Comparison of ENCODE assay signal across 22 cellular contexts in genomic region chr15:66515901-66516322, GRCh38. TPM values are rescaled to one million over a fixed set of nuclear protein-coding genes. Genes with fewer than 3 reads are reported as not detected.
DNase-seq lines count a peak whose midpoint lies in the region; ATAC-seq, FAIRE-seq and TF ChIP-seq lines count a peak whose summit lies in the region.
"Had no signal": no experiment of that assay in that cellular context is flagged by ENCODE, and none has a peak within 500 bp of the region (broad histone marks: within the 10 kb centered on the region; RNA-seq: fewer than 3 reads in every experiment).

No MANE protein-coding gene starts in this region.

- FAIRE-seq in HTR-8/SVneo (lab: Jason Lieb, UNC): no peak
- FAIRE-seq: HepG2 had no signal

- DNase-seq in EL (peak; percentile 66), HT1080 (ENCODE audit: low read depth) (peak; percentile 84), SW480 (ENCODE audit: low spot score) (peak; percentile 8), iPS-NIHi11 (ENCODE audit: low spot score) (peak; percentile 60), SIG-M5 (lab: John Stamatoyannopoulos, UW) (no peak), omental fat pad (ENCODE audit: low spot score) (no peak), HTR-8/SVneo (ENCODE audit: insufficient read length, low spot score) (no peak)
- no peak for DNase-seq in activated CD4-positive, alpha-beta T cell treated with anti-CD3 and anti-CD28 coated beads for 48 hours
- DNase-seq: activated CD4-positive, alpha-beta T cell treated with anti-CD3 and anti-CD28 coated beads, Interleukin-2, amount 10 ng/mL, durations not matched to agents 7 days and 5 days; CD4-positive, CD25-positive, alpha-beta regulatory T cell; heart right ventricle; NCI-H2081 treated with DMSO at 0.1 percent for 48 hours; NCI-H524 treated with DMSO at 0.1 percent for 48 hours; nephron progenitor cell; OCI-M1; stimulated activated naive CD8-positive, alpha-beta T cell treated with anti-CD3 and anti-CD28 coated beads, Interleukin-15, Interleukin-2, amounts not matched to agents 100 U/mL and 50 U/mL, for 24 hours; trophoblast cell had no signal

- no peak for TF ChIP-seq CTCF in omental fat pad (IDR thresholded peaks at IDR 0.05)

- ATAC-seq in omental fat pad (ENCODE audit: low FRiP score): no peak
- ATAC-seq: heart right ventricle; HepG2; stimulated activated naive CD8-positive, alpha-beta T cell treated with anti-CD3 and anti-CD28 coated beads, Interleukin-15, Interleukin-2, amounts not matched to agents 100 U/mL and 50 U/mL, for 24 hours had no signal

RNA-seq across cellular contexts. Expression of gene ZWILCH, which starts 10.8 kb away (rescaled TPM):
- total RNA-seq in HT1080 (2014; rRNA removed; shearing (Covaris generic)): 56.8 and 57.3 TPM in 2 replicates
- polyA plus RNA-seq in HT1080 (2015; cell fraction: cytosol; rRNA removed): 48.0 and 49.7 TPM in 2 replicates
- polyA plus RNA-seq in HT1080 (2015; cell fraction: nucleus; rRNA removed): 52.0 and 61.4 TPM in 2 replicates
- total RNA-seq in omental fat pad: 1 to 10 TPM; 2.5 to 4.8 (median 3.8) TPM

RNA-seq across cellular contexts. Expression of gene RPL4, which starts 11.3 kb away (rescaled TPM):
- total RNA-seq in HT1080 (2014; rRNA removed; shearing (Covaris generic)): 5,680 and 5,951 TPM in 2 replicates
- polyA plus RNA-seq in HT1080 (2015; cell fraction: cytosol; rRNA removed): 7,000 and 9,465 TPM in 2 replicates
- polyA plus RNA-seq in HT1080 (2015; cell fraction: nucleus; rRNA removed): 3,132 and 3,481 TPM in 2 replicates
- total RNA-seq in omental fat pad: 1,000 to 10,000 TPM; 2,591 to 3,358 (median 3,050) TPM

RNA-seq across cellular contexts. Expression of gene SNAPC5, which starts 18.4 kb away (rescaled TPM):
- total RNA-seq in HT1080 (2014; rRNA removed; shearing (Covaris generic)): 15.6 and 19.4 TPM in 2 replicates
- polyA plus RNA-seq in HT1080 (2015; cell fraction: cytosol; rRNA removed): 31.2 and 34.0 TPM in 2 replicates
- 9.8 and 10.4 TPM in 2 replicates for polyA plus RNA-seq in HT1080 (2015; cell fraction: nucleus; rRNA removed)
- 10 to 100 TPM; 22.0 to 35.8 (median 26.4) TPM for total RNA-seq in omental fat pad

RNA-seq across cellular contexts. Expression of gene LCTL, which starts 49.9 kb away (rescaled TPM):
- total RNA-seq in HT1080 (2014; rRNA removed; shearing (Covaris generic)): 14.5 and 14.6 TPM in 2 replicates
- polyA plus RNA-seq in HT1080 (2015; cell fraction: cytosol; rRNA removed): 6.9 and 7.8 TPM in 2 replicates
- 6.9 and 8.7 TPM in 2 replicates for polyA plus RNA-seq in HT1080 (2015; cell fraction: nucleus; rRNA removed)
- total RNA-seq in omental fat pad: not detected
- total RNA-seq: activated CD4-positive, alpha-beta T cell treated with anti-CD3 and anti-CD28 coated beads, Interleukin-2, amount 10 ng/mL, durations not matched to agents 7 days and 5 days; cardiac septum; CD4-positive, CD25-positive, alpha-beta regulatory T cell; esophagus muscularis mucosa; kidney epithelial cell had no signal
- polyA plus RNA-seq: adipose tissue, heart right ventricle had no signal

Comparison
In these comparisons a context has a peak if more than half of its experiments do, and no peak if none do; other contexts are left out.
1. DNase-seq: peak in EL (single experiment), HT1080 (single experiment), SW480 (single experiment) and iPS-NIHi11 (single experiment); none in SIG-M5 (single experiment), omental fat pad (single experiment), activated CD4-positive, alpha-beta T cell treated with anti-CD3 and anti-CD28 coated beads for 48 hours (single experiment) and HTR-8/SVneo (single experiment).